Comparison of ENCODE assay signal across 19 cellular contexts in the genomic region with DNA sequence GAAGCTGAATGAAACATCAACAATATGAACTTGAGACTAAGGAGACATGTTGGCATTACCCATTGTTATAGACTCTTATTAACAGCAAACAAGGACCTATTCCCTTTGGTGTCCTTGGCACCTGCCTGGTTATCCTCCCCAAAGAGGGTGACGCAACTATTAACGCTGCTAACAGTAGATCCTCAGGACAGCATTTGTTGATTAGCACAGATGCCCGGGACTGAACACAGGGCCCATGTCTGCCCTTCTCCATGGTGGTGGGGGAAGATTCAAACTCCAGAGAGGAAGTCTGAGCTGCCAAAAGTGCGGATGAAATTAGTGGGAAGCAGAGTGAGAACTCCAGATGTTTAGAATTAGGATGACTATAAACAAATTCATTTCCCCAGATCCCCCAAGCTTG.
"Had no signal": no experiment of that assay in that cellular context is flagged by ENCODE, and none has a peak within 500 bp of the region (broad histone marks: within the 10 kb centered on the region; RNA-seq: fewer than 3 reads in every experiment).

No MANE protein-coding gene starts in this region.

- H3K4me3 ChIP-seq: coronary artery, hepatocyte, thyroid gland had no signal

- H3K9me3 ChIP-seq: thyroid gland had no signal

- ATAC-seq: activated CD8-positive, alpha-beta T cell treated with anti-CD3 and anti-CD28 coated beads for 36 hours; activated naive CD8-positive, alpha-beta T cell treated with anti-CD3 and anti-CD28 coated beads, Interleukin-2, amount 50 U/mL, for 24 hours; esophagus mucosa had no signal

- H2AFZ ChIP-seq: hepatocyte had no signal

- FAIRE-seq: islet of Langerhans had no signal

- H3K27ac ChIP-seq: coronary artery, hepatocyte had no signal

- H3K4me2 ChIP-seq: hepatocyte had no signal

- DNase-seq: activated B cell treated with CpG ODN at 0.5 μM for 24 hours; activated CD4-positive, alpha-beta T cell treated with anti-CD3 and anti-CD28 coated beads for 48 hours; activated CD8-positive, alpha-beta T cell treated with anti-CD3 and anti-CD28 coated beads for 36 hours; activated naive CD4-positive, alpha-beta T cell treated with anti-CD3 and anti-CD28 coated beads for 36 hours; activated naive CD8-positive, alpha-beta T cell treated with anti-CD3 and anti-CD28 coated beads, Interleukin-2, amount 50 U/mL, for 24 hours; activated T-cell treated with anti-CD3 and anti-CD28 coated beads, Interleukin-2, amount 50 U/mL, for 1 hour; anterior cingulate cortex; mammary epithelial cell; midbrain; nephron progenitor cell; occipital lobe; posterior cingulate gyrus; stimulated activated CD4-positive, alpha-beta T cell treated with anti-CD3 and anti-CD28 coated beads, Interleukin-15, amount 100 ng/mL, for 24 hours; stimulated activated CD4-positive, alpha-beta T cell treated with anti-CD3 and anti-CD28 coated beads, Interleukin-2, amount 100 ng/mL, for 48 hours; thyroid gland had no signal

- H3K27me3 ChIP-seq: hepatocyte, thyroid gland had no signal
